Comparison of ENCODE assay signal across 29 cellular contexts in genomic region chr14:21343035-21343794, GRCh38. TPM values are rescaled to one million over a fixed set of nuclear protein-coding genes. Genes with fewer than 3 reads are reported as not detected.
DNase-seq lines count a peak whose midpoint lies in the region; ATAC-seq, FAIRE-seq and TF ChIP-seq lines count a peak whose summit lies in the region.
"Had no signal": no experiment of that assay in that cellular context is flagged by ENCODE, and none has a peak within 500 bp of the region (broad histone marks: within the 10 kb centered on the region; RNA-seq: fewer than 3 reads in every experiment).

No MANE protein-coding gene starts in this region.

- H3K36me3 Mint-ChIP-seq in mesothelial cell of epicardium, result no peaks in the 10 kb centered on the region
- H3K36me3 Mint-ChIP-seq: activated CD8-positive, alpha-beta memory T cell treated with anti-CD3 and anti-CD28 coated beads, Interleukin-2, amount 10 ng/mL, durations not matched to agents 7 days and 5 days; IgD-negative memory B cell; natural killer cell had no signal

- TF ChIP-seq POLR2A in H54 (IDR thresholded peaks at IDR 0.05; ENCODE audit: low read depth, low read length), result no peak
- TF ChIP-seq POLR2A in K562 (conservative IDR thresholded peaks at IDR 0.05), result no peak
- TF ChIP-seq POLR2A in HepG2 (IDR thresholded peaks at IDR 0.05; ENCODE audit: insufficient read depth in 1 of 2, low read depth in 2 of 2, low read length in 2 of 2), result no peak
- TF ChIP-seq POLR2A in transverse colon (IDR thresholded peaks at IDR 0.05), result no peak

- H3K27me3 ChIP-seq in BLaER1 (no peaks in the 10 kb centered on the region), K562 (ENCODE audit: control insufficient read depth in 2 of 2, insufficient read depth in 2 of 2, low read length in 2 of 2) (no peaks in the 10 kb centered on the region), HepG2 (ENCODE audit: control insufficient read depth in 1 of 2, insufficient read depth in 2 of 2, low read length in 2 of 2) (no peaks in the 10 kb centered on the region), transverse colon (no peaks in the 10 kb centered on the region)
- H3K27me3 ChIP-seq: gastrocnemius medialis, testis had no signal

- H3K4me1 ChIP-seq in BLaER1 (peaks cover 7% of the 10 kb centered on the region), K562 (replicated peaks in 1 of 2; ENCODE audit: control insufficient read depth in 2 of 2, insufficient read depth in 2 of 2, low read length in 2 of 2) (no peaks in the 10 kb centered on the region), HepG2 (ENCODE audit: insufficient read depth, low read length) (no peaks in the 10 kb centered on the region), transverse colon (no peaks in the 10 kb centered on the region)
- H3K4me1 ChIP-seq: gastrocnemius medialis, testis had no signal

- TF ChIP-seq EP300 in K562 (IDR thresholded peaks at IDR 0.05; ENCODE audit: low read length) (no peak), HepG2 (IDR thresholded peaks at IDR 0.05; ENCODE audit: low read depth in 2 of 2, low read length in 2 of 2) (no peak), HepG2 (CRISPR knock-in tag; IDR thresholded peaks at IDR 0.05; ENCODE audit: borderline replicate concordance) (no peak), transverse colon (IDR thresholded peaks at IDR 0.05; ENCODE audit: low read depth) (no peak)

- H3K27ac ChIP-seq in BLaER1 (no peak overlapping the region), K562 (ENCODE audit: extremely low read depth, low read depth, low read length) (no peak overlapping the region), HepG2 (ENCODE audit: extremely low read length, insufficient read depth, low read length) (no peak overlapping the region), transverse colon (no peak overlapping the region)
- H3K27ac ChIP-seq: gastrocnemius medialis, testis had no signal

- H3K4me1 Mint-ChIP-seq in mesothelial cell of epicardium, result no peaks in the 10 kb centered on the region
- H3K4me1 Mint-ChIP-seq: central memory CD8-positive, alpha-beta T cell had no signal

- no peak overlapping the region for H3K27ac Mint-ChIP-seq in mesothelial cell of epicardium
- H3K27ac Mint-ChIP-seq: activated CD4-positive, alpha-beta T cell treated with anti-CD3 and anti-CD28 coated beads, Interleukin-2, amount 10 ng/mL, durations not matched to agents 7 days and 5 days; activated CD8-positive, alpha-beta memory T cell treated with anti-CD3 and anti-CD28 coated beads, Interleukin-2, amount 10 ng/mL, durations not matched to agents 7 days and 5 days; natural killer cell had no signal

- CTCF ChIA-PET in K562 (lab: Yijun Ruan, JAX; ENCODE audit: low intra/inter-chr PET ratio) (no interaction called here), HepG2 (lab: Yijun Ruan, JAX; ENCODE audit: low intra/inter-chr PET ratio, low total read pairs) (no interaction called here)

- TF ChIP-seq RAD21 in K562 (CRISPR knock-in tag; conservative IDR thresholded peaks at IDR 0.05 in 1 of 2, IDR thresholded peaks at IDR 0.05 in 1 of 2) (no peak), HepG2 (CRISPR knock-in tag; IDR thresholded peaks at IDR 0.05) (no peak)

- peaks cover 8% of the 10 kb centered on the region for H3K27me3 Mint-ChIP-seq in mesothelial cell of epicardium (ENCODE audit: low read depth)
- H3K27me3 Mint-ChIP-seq: activated CD4-positive, alpha-beta T cell treated with anti-CD3 and anti-CD28 coated beads, Interleukin-2, amount 10 ng/mL, durations not matched to agents 7 days and 5 days had no signal

- no TSS peak for BruUV-seq in K562 (replicated peaks; lab: Mats Ljungman, UMichigan)
- BruUV-seq in HepG2 (replicated peaks; lab: Mats Ljungman, UMichigan), result no TSS peak

- H3K9me3 Mint-ChIP-seq in mesothelial cell of epicardium, result no peaks in the 10 kb centered on the region
- H3K9me3 Mint-ChIP-seq: activated CD4-positive, alpha-beta T cell treated with anti-CD3 and anti-CD28 coated beads, Interleukin-2, amount 10 ng/mL, durations not matched to agents 7 days and 5 days; central memory CD8-positive, alpha-beta T cell; IgD-negative memory B cell; natural killer cell had no signal

- H3K36me3 ChIP-seq in BLaER1 (no peaks in the 10 kb centered on the region), K562 (ENCODE audit: control insufficient read depth, insufficient read depth, low read length) (no peaks in the 10 kb centered on the region), HepG2 (replicated peaks in 1 of 2; ENCODE audit: control insufficient read depth in 1 of 2, insufficient read depth in 2 of 2, low read length in 2 of 2) (no peaks in the 10 kb centered on the region), transverse colon (no peaks in the 10 kb centered on the region)
- H3K36me3 ChIP-seq: gastrocnemius medialis had no signal

- H3K9me3 ChIP-seq in BLaER1 (peaks cover 4% of the 10 kb centered on the region; the same call in 1 of the 2 replicates), K562 (replicated peaks; ENCODE audit: control insufficient read depth, insufficient read depth, low read depth, low read length) (no peaks in the 10 kb centered on the region), HepG2 (ENCODE audit: low read length) (no peaks in the 10 kb centered on the region), transverse colon (no peaks in the 10 kb centered on the region)
- H3K9me3 ChIP-seq: gastrocnemius medialis, testis had no signal

- ATAC-seq in K562 (no peak), HepG2 (peak; percentile 55; the same call in 2 of the 3 replicates), GM18870 (IDR thresholded peaks at IDR 0.05; ENCODE audit: unreplicated experiment) (no peak)
- ATAC-seq: activated CD8-positive, alpha-beta memory T cell treated with anti-CD3 and anti-CD28 coated beads, Interleukin-2, amount 10 ng/mL, durations not matched to agents 7 days and 5 days; gastrocnemius medialis; natural killer cell; PC-3; stimulated activated naive CD8-positive, alpha-beta T cell treated with anti-CD3 and anti-CD28 coated beads, Interleukin-15, Interleukin-2, amounts not matched to agents 100 U/mL and 50 U/mL, for 24 hours had no signal

- peak overlapping the region; percentile 27 for H3K4me2 ChIP-seq in BLaER1
- H3K4me2 ChIP-seq in K562 (ENCODE audit: insufficient read depth, low read length), result no peak overlapping the region
- peak overlapping the region; percentile 48 for H3K4me2 ChIP-seq in HepG2 (ENCODE audit: low read depth, low read length)

- H4K20me1 ChIP-seq in BLaER1, result no peaks in the 10 kb centered on the region
- H4K20me1 ChIP-seq in K562 (replicated peaks; ENCODE audit: control insufficient read depth, insufficient read depth, low read length), result no peaks in the 10 kb centered on the region
- no peaks in the 10 kb centered on the region for H4K20me1 ChIP-seq in HepG2 (ENCODE audit: insufficient read depth, low read length)

- no peak overlapping the region for H2AFZ ChIP-seq in K562 (ENCODE audit: low read depth, low read length)
- H2AFZ ChIP-seq in HepG2 (ENCODE audit: low read length), result peak overlapping the region; percentile 75

- no peak overlapping the region for H3K9ac ChIP-seq in BLaER1
- H3K9ac ChIP-seq in K562 (ENCODE audit: insufficient read depth in 1 of 2, low read depth in 2 of 2, low read length in 2 of 2), result no peak overlapping the region
- H3K9ac ChIP-seq in HepG2 (ENCODE audit: insufficient read depth, low read depth, low read length), result peak overlapping the region; percentile 4; the same call in 1 of the 2 replicates

- no peak for TF ChIP-seq CTCF in K562 (IDR thresholded peaks at IDR 0.05 in 2 of 3, conservative IDR thresholded peaks at IDR 0.05 in 1 of 3; ENCODE audit: insufficient read depth in 2 of 3, low read depth in 1 of 3, low read length in 3 of 3)
- no peak for TF ChIP-seq CTCF in HepG2 (CRISPR knock-in tag; IDR thresholded peaks at IDR 0.05)
- TF ChIP-seq CTCF in mesothelial cell of epicardium (IDR thresholded peaks at IDR 0.05; ENCODE audit: unreplicated experiment), result no peak
- no peak for TF ChIP-seq CTCF in transverse colon (IDR thresholded peaks at IDR 0.05)

- DNase-seq in H54 (ENCODE audit: insufficient read length, low spot score) (peak; percentile 9), K562 (ENCODE audit: extremely low read depth in 1 of 4, low spot score in 3 of 4) (no peak), HepG2 (ENCODE audit: low spot score) (no peak), NCI-H226 (no peak), mesothelial cell of epicardium (ENCODE audit: low spot score in 2 of 2, unreplicated experiment in 2 of 2) (no peak), transverse colon (no peak)
- DNase-seq: activated CD4-positive, alpha-beta T cell treated with anti-CD3 and anti-CD28 coated beads, Interleukin-2, amount 10 ng/mL, durations not matched to agents 7 days and 5 days; activated CD8-positive, alpha-beta memory T cell treated with anti-CD3 and anti-CD28 coated beads, Interleukin-2, amount 10 ng/mL, durations not matched to agents 7 days and 5 days; activated naive CD4-positive, alpha-beta T cell; activated T-cell treated with anti-CD3 and anti-CD28 coated beads, Interleukin-2, amount 50 U/mL, for 48 hours; gastrocnemius medialis; GOT3; hippocampal formation; natural killer cell; NCI-H1105; NCI-H2029 treated with DMSO at 0.1 percent for 48 hours; NCI-H446; NCI-H82; PC-3; SHP77; stimulated activated naive CD8-positive, alpha-beta T cell treated with anti-CD3 and anti-CD28 coated beads, Interleukin-15, Interleukin-2, amounts not matched to agents 100 U/mL and 50 U/mL, for 24 hours; T-helper 9 cell; testis had no signal

- in situ Hi-C loops in K562 (cut with MboI), result no loop called here
- in situ Hi-C loops in HepG2 (cut with HindIII; ENCODE audit: extremely low pct_ligation_motif_present, low pct_unique_long_range_greater_than_20kb), result no loop called here
- in situ Hi-C loops in transverse colon (cut with MboI; ENCODE audit: low pct_ligation_motif_present in 1 of 4, low pct_unique_long_range_greater_than_20kb in 1 of 4, low sequenced_read_pairs in 3 of 4), result no loop called here

- no peaks in the 10 kb centered on the region for H3K9me1 ChIP-seq in K562 (ENCODE audit: control insufficient read depth, insufficient read depth, low read length)

- 59% methylated on average over 13 of the region's 13 CpGs for WGBS in K562 (ENCODE audit: insufficient coverage, low coverage, missing lambda C conversion rate)
- 48% methylated on average over 13 of the region's 13 CpGs for WGBS in HepG2 (ENCODE audit: low lambda C conversion rate)
- WGBS in transverse colon (ENCODE audit: low coverage in 1 of 2), 2 donors, result 63 to 78% methylated on average over 10 to 13 of the region's 13 CpGs

- H3K79me2 ChIP-seq in K562 (ENCODE audit: control insufficient read depth, insufficient read depth, low read length) (no peaks in the 10 kb centered on the region), HepG2 (ENCODE audit: insufficient read depth, low read length) (no peaks in the 10 kb centered on the region)

- intact Hi-C loops in K562 (cut with micrococcal nuclease), result no loop called here
- intact Hi-C loops in HepG2 (cut with micrococcal nuclease; ENCODE audit: unreplicated experiment), result no loop called here
- intact Hi-C loops in transverse colon (cut with DNase I; ENCODE audit: low total_unique reads), result no loop called here

- no peak overlapping the region for H3K4me3 Mint-ChIP-seq in mesothelial cell of epicardium
- H3K4me3 Mint-ChIP-seq: activated CD4-positive, alpha-beta T cell treated with anti-CD3 and anti-CD28 coated beads, Interleukin-2, amount 10 ng/mL, durations not matched to agents 7 days and 5 days; activated CD8-positive, alpha-beta memory T cell treated with anti-CD3 and anti-CD28 coated beads, Interleukin-2, amount 10 ng/mL, durations not matched to agents 7 days and 5 days; central memory CD8-positive, alpha-beta T cell; natural killer cell had no signal

- POLR2A ChIA-PET in K562 (lab: Yijun Ruan, JAX), result no interaction called here
- POLR2A ChIA-PET in HepG2 (lab: Yijun Ruan, JAX), result interaction anchor here (0.7 kb wide), 1 partner anchor 82 kb away, joined by 3 read pairs; no protein-coding TSS in a partner anchor

- no peak for FAIRE-seq in H54 (lab: Jason Lieb, UNC)
- no peak for FAIRE-seq in K562 (lab: Jason Lieb, UNC)
- FAIRE-seq in HepG2 (lab: Jason Lieb, UNC), result no peak
- FAIRE-seq: endometrium, islet of Langerhans had no signal

- H3K4me3 ChIP-seq in BLaER1, result no peak overlapping the region
- H3K4me3 ChIP-seq in K562, result no peak overlapping the region
- peak overlapping the region in 1 of 3 experiments; percentile 4; a peak in 1 of 6 replicates for H3K4me3 ChIP-seq in HepG2 (replicated peaks in 1 of 3; ENCODE audit: insufficient read depth in 1 of 3, low read depth in 2 of 3, low read length in 3 of 3)
- H3K4me3 ChIP-seq in transverse colon, result no peak overlapping the region
- H3K4me3 ChIP-seq: gastrocnemius medialis, testis had no signal

RNA-seq across cellular contexts. Expression of gene SUPT16H, which starts 40.6 kb away (rescaled TPM):
- 57.1 and 119 TPM in 2 replicates for total RNA-seq in K562 (2011; cell fraction: chromatin; rRNA removed; ENCODE audit: low replicate concordance)
- total RNA-seq in K562 (2011; cell fraction: nucleolus; rRNA removed), result 31.5 and 38.2 TPM in 2 replicates
- total RNA-seq in K562 (2011; cell fraction: nucleoplasm; rRNA removed), result 59.8 and 96.3 TPM in 2 replicates
- total RNA-seq in K562 (2014; rRNA removed) (75.4 and 81.4 TPM in 2 replicates), K562 (2014; rRNA removed; fragmentation: Illumina TruSeq; extraction: Trizol) (121 and 138 TPM in 2 replicates), K562 (2015; rRNA removed; fragmentation: Illumina TruSeq; extraction: Trizol) (117 and 122 TPM in 2 replicates), K562 (2021) (82.9 and 92.9 TPM in 2 replicates), HepG2 (2016; rRNA removed; fragmentation: Illumina TruSeq; extraction: Trizol) (230 and 340 TPM in 2 replicates), mesothelial cell of epicardium (102 to 107 TPM (median 104 TPM) in 3 replicates), transverse colon (10 to 100 TPM; 21.5 to 43.5 (median 36.4) TPM)
- polyA plus RNA-seq in K562 (2011; rRNA removed) (84.1 and 107 TPM in 2 replicates), K562 (2014; fragmentation: Illumina TruSeq; extraction: Trizol) (134 and 152 TPM in 2 replicates), K562 (2014; fragmentation: Nextera tagmentation; extraction: Ambion mirVana) (100 to 1,000 TPM in 1 of 2 experiments, 10 to 100 TPM in 1; 75.6 to 105 TPM), K562 (2014; rRNA removed) (87.5 and 90.5 TPM in 2 replicates), HepG2 (2011; rRNA removed) (68.0 and 77.5 TPM in 2 replicates)
- 48.3 and 69.5 TPM in 2 replicates for polyA plus RNA-seq in K562 (2011; cell fraction: cytosol; rRNA removed)
- polyA plus RNA-seq in K562 (2011; cell fraction: nucleus; rRNA removed), result 67.4 and 77.5 TPM in 2 replicates
- polyA plus RNA-seq in K562 (2012), result 51.4 and 79.0 TPM in 2 replicates
- 127 and 141 TPM in 2 replicates for polyA minus RNA-seq in K562 (2011; rRNA and poly(A)+ RNA removed)
- polyA minus RNA-seq in K562 (2011; cell fraction: cytosol; rRNA and poly(A)+ RNA removed), result 47.8 and 56.6 TPM in 2 replicates
- polyA minus RNA-seq in K562 (2011; cell fraction: nucleus; rRNA and poly(A)+ RNA removed), result 26.7 and 45.1 TPM in 2 replicates
- total RNA-seq in HepG2 (2016; cell fraction: cytosol; rRNA removed; fragmentation: Illumina TruSeq; extraction: Trizol; ENCODE audit: low read depth), result 21.3 and 25.1 TPM in 2 replicates
- 232 and 336 TPM in 2 replicates for total RNA-seq in HepG2 (2016; cell fraction: insoluble cytoplasmic fraction; rRNA removed; fragmentation: Illumina TruSeq; extraction: Trizol)
- 44.0 and 46.3 TPM in 2 replicates for total RNA-seq in HepG2 (2016; cell fraction: membrane; rRNA removed; fragmentation: Illumina TruSeq; extraction: Trizol)
- total RNA-seq in HepG2 (2016; cell fraction: nucleus; rRNA removed; fragmentation: Illumina TruSeq; extraction: Trizol), result 152 and 166 TPM in 2 replicates
- polyA plus RNA-seq in HepG2 (2011; cell fraction: cytosol; rRNA removed), result 51.6 and 70.5 TPM in 2 replicates
- 46.1 and 56.7 TPM in 2 replicates for polyA plus RNA-seq in HepG2 (2011; cell fraction: nucleus; rRNA removed)
- polyA plus RNA-seq in HepG2 (2012), result 78.2 and 103 TPM in 2 replicates
- 9.6 and 9.7 TPM in 2 replicates for polyA plus RNA-seq in HepG2 (2016; cell fraction: cytosol; fragmentation: Illumina TruSeq; extraction: Trizol; ENCODE audit: low read depth)
- polyA plus RNA-seq in HepG2 (2016; cell fraction: insoluble cytoplasmic fraction; fragmentation: Illumina TruSeq; extraction: Trizol; ENCODE audit: low read depth), result 275 and 282 TPM in 2 replicates
- polyA plus RNA-seq in HepG2 (2016; cell fraction: membrane; fragmentation: Illumina TruSeq; extraction: Trizol; ENCODE audit: low read depth), result 21.9 and 25.5 TPM in 2 replicates
- polyA plus RNA-seq in HepG2 (2016; cell fraction: nucleus; fragmentation: Illumina TruSeq; extraction: Trizol; ENCODE audit: insufficient read depth, low read depth), result 166 TPM in 2 replicates
- 94.8 and 138 TPM in 2 replicates for polyA minus RNA-seq in HepG2 (2011; rRNA and poly(A)+ RNA removed; ENCODE audit: low replicate concordance)
- polyA minus RNA-seq in HepG2 (2011; cell fraction: cytosol; rRNA and poly(A)+ RNA removed), result 56.2 and 58.5 TPM in 2 replicates
- polyA minus RNA-seq in HepG2 (2011; cell fraction: nucleus; rRNA and poly(A)+ RNA removed), result 102 and 106 TPM in 2 replicates
